ENCODE assay signal across 8 cellular contexts in the genomic region with DNA sequence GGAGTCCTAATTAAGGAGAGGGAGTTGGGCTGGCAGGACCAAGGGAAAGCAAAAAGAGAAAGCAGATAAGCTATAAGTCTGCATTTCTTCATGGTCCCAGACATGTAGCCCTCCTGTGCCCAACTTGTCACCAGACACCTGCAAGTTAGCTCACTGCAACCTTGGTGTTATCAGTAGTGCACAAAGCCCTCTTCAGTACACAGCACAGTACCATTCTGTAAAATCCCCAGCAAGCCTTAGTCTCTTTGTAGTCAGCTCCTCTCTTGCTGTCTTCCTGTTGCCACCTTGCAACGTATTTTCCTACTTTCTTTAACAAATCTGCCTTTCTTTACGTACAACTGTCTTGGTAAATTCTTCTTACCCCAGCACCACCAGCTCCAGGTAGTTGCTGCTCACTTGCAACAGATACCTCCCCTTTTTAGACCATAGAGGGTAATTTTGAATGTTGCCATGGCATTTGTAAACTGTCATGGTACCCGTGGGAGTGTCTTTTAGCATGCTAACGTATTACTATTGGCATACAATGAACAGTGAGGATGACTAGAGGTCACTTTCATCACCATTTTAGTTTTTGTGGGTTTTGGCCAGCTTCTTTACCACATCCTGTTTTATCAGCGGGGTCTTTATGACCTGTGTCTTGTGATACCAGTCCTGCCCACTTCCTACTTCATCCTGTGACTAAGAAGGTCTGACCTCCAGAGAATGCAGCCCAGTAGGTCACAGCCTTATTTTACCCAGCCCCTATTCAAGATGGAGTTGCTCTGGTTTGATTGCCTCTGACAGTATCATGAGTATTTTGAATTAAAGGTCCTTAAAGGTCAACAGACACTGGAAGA. TPM values are rescaled to one million over a fixed set of nuclear protein-coding genes. Genes with fewer than 3 reads are reported as not detected.
DNase-seq lines count a peak whose midpoint lies in the region; ATAC-seq and TF ChIP-seq lines count a peak whose summit lies in the region.

No MANE protein-coding gene starts in this region.

- in situ Hi-C loops in IMR-90 (cut with MboI; ENCODE audit: low sequenced_read_pairs), result no loop called here

- intact Hi-C loops in IMR-90 (cut with micrococcal nuclease) (no loop called here), left ventricle myocardium inferior (cut with micrococcal nuclease) (no loop called here)

- no peaks in the 10 kb centered on the region for H3K9me1 ChIP-seq in IMR-90 (ENCODE audit: insufficient read depth, low read length)

- H3K27me3 ChIP-seq in IMR-90 (ENCODE audit: control insufficient read depth, insufficient read depth, low read length) (peaks cover 2% of the 10 kb centered on the region; the same call in 1 of the 2 replicates), left ventricle myocardium inferior (ENCODE audit: low read depth) (no peaks in the 10 kb centered on the region)

- no peak overlapping the region for H2AK5ac ChIP-seq in IMR-90 (ENCODE audit: low read depth, low read length)

- dilution Hi-C loops in IMR-90 (cut with HindIII; ENCODE audit: low sequenced_read_pairs, unreplicated experiment), result no loop called here

- no peak for TF ChIP-seq POLR2A in IMR-90 (IDR thresholded peaks at IDR 0.05; ENCODE audit: low read depth, low read length)

- H3K4me3 ChIP-seq in IMR-90 (ENCODE audit: insufficient read depth, low read depth, low read length), result no peak overlapping the region
- H3K4me3 ChIP-seq in left ventricle myocardium inferior, result no peak overlapping the region

- no peak overlapping the region for H2BK120ac ChIP-seq in IMR-90 (ENCODE audit: low read depth, low read length)

- no peak overlapping the region for H3K18ac ChIP-seq in IMR-90 (ENCODE audit: low read depth, low read length)

- no peak overlapping the region for H4K8ac ChIP-seq in IMR-90 (ENCODE audit: low read depth in 2 of 2, low read length in 2 of 2)

- H2BK20ac ChIP-seq in IMR-90 (ENCODE audit: low read depth, low read length), result no peak overlapping the region

- no peak overlapping the region for H2BK15ac ChIP-seq in IMR-90 (ENCODE audit: low read depth, low read length)

- H2AK9ac ChIP-seq in IMR-90 (replicated peaks; ENCODE audit: low read depth, low read length, poor library complexity), result no peak overlapping the region

- H3K9me3 ChIP-seq in IMR-90 (ENCODE audit: control insufficient read depth, insufficient read depth, low read length), result peaks cover 2% of the 10 kb centered on the region; the same call in 1 of the 2 replicates
- H3K9me3 ChIP-seq in left ventricle myocardium inferior (replicated peaks), result no peaks in the 10 kb centered on the region

- no peak overlapping the region for H3K9ac ChIP-seq in IMR-90 (ENCODE audit: low read depth, low read length)

- H3K4ac ChIP-seq in IMR-90 (ENCODE audit: low read depth, low read length), result no peak overlapping the region

- no peak overlapping the region for H3K23ac ChIP-seq in IMR-90 (ENCODE audit: low read depth, low read length)

- no peak for TF ChIP-seq RAD21 in IMR-90 (IDR thresholded peaks at IDR 0.05; ENCODE audit: low read length)

- no peaks in the 10 kb centered on the region for H3K79me1 ChIP-seq in IMR-90 (ENCODE audit: low read depth in 1 of 2, low read length in 2 of 2)

- DNase-seq in ELR (ENCODE audit: low read depth) (peak; percentile 79), IMR-90 (peak; percentile 43), dermis microvascular lymphatic vessel endothelial cell (ENCODE audit: low read depth in 2 of 2) (peak; percentile 38 to 52), NCI-H82 treated with DMSO at 0.1 percent for 48 hours (lab: John Stamatoyannopoulos, UW; ENCODE audit: unreplicated experiment) (no peak), activated gamma-delta T cell treated with Interleukin-2 at 50 U/mL for 16 hours (no peak), left ventricle myocardium inferior (no peak), ecto neural progenitor cell (ENCODE audit: low spot score) (no peak)

- no peak overlapping the region for H4K91ac ChIP-seq in IMR-90 (ENCODE audit: insufficient read depth, low read depth, low read length)

- H3K56ac ChIP-seq in IMR-90 (ENCODE audit: extremely low read depth, insufficient read depth, low read length), result no peak overlapping the region

- H2AFZ ChIP-seq in IMR-90 (replicated peaks; ENCODE audit: low read length, poor library complexity), result no peak overlapping the region

- CTCF ChIA-PET in IMR-90 (lab: Yijun Ruan, JAX), result no interaction called here

- H3K4me2 ChIP-seq in IMR-90 (ENCODE audit: low read depth, low read length), result no peak overlapping the region

- no peak overlapping the region for H2BK5ac ChIP-seq in IMR-90 (ENCODE audit: low read depth, low read length, poor library complexity, severe bottlenecking)

- ATAC-seq in GM21576 (IDR thresholded peaks at IDR 0.05; ENCODE audit: unreplicated experiment) (peak; percentile 86), IMR-90 (ENCODE audit: low read depth) (no peak)

- 14% methylated on average over 1 of the region's 5 CpGs; no CpG with 5 or more reads in 1 of the 2 experiments for WGBS in IMR-90 (ENCODE audit: extremely low coverage in 2 of 2, insufficient read length in 1 of 2), 2 experiments

- H3K27ac ChIP-seq in IMR-90 (ENCODE audit: insufficient read depth, low read length) (no peak overlapping the region), left ventricle myocardium inferior (replicated peaks) (no peak overlapping the region)

- TF ChIP-seq CTCF in IMR-90 (conservative IDR thresholded peaks at IDR 0.05; ENCODE audit: low read depth, low read length) (no peak), left ventricle myocardium inferior (IDR thresholded peaks at IDR 0.05; ENCODE audit: borderline replicate concordance) (no peak)

- no peak overlapping the region for H4K5ac ChIP-seq in IMR-90 (ENCODE audit: low read depth, low read length)

- H3K4me1 ChIP-seq in IMR-90 (ENCODE audit: control insufficient read depth, insufficient read depth, low read length), result no peaks in the 10 kb centered on the region
- no peaks in the 10 kb centered on the region for H3K4me1 ChIP-seq in left ventricle myocardium inferior

- no peaks in the 10 kb centered on the region for H4K20me1 ChIP-seq in IMR-90 (ENCODE audit: insufficient read depth, low read length)

- H3K14ac ChIP-seq in IMR-90 (replicated peaks; ENCODE audit: low read depth, low read length), result no peak overlapping the region

- POLR2A ChIA-PET in IMR-90 (lab: Charles Lee; ENCODE audit: unreplicated experiment), result no interaction called here

- BruUV-seq in IMR-90 (replicated peaks; lab: Mats Ljungman, UMichigan), result no TSS peak

- no peaks in the 10 kb centered on the region for H3K36me3 ChIP-seq in IMR-90 (ENCODE audit: control insufficient read depth, insufficient read depth, low read length)
- H3K36me3 ChIP-seq in left ventricle myocardium inferior, result no peaks in the 10 kb centered on the region

TF ChIP-seq in IMR-90, 13 proteins besides CTCF, POLR2A, EP300 and RAD21:
- no peak for TF ChIP-seq FOS (IDR thresholded peaks at IDR 0.05; ENCODE audit: low read depth, low read length)
- TF ChIP-seq CHD1 (IDR thresholded peaks at IDR 0.05; ENCODE audit: low read depth, low read length), result no peak
- TF ChIP-seq, protein P1, sequence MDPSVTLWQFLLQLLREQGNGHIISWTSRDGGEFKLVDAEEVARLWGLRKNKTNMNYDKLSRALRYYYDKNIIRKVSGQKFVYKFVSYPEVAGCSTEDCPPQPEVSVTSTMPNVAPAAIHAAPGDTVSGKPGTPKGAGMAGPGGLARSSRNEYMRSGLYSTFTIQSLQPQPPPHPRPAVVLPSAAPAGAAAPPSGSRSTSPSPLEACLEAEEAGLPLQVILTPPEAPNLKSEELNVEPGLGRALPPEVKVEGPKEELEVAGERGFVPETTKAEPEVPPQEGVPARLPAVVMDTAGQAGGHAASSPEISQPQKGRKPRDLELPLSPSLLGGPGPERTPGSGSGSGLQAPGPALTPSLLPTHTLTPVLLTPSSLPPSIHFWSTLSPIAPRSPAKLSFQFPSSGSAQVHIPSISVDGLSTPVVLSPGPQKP (IDR thresholded peaks at IDR 0.05; ENCODE audit: borderline replicate concordance, low read depth, low read length), result no peak
- TF ChIP-seq NFE2L2 (IDR thresholded peaks at IDR 0.05; ENCODE audit: low read depth, low read length), result no peak
- TF ChIP-seq CEBPB (IDR thresholded peaks at IDR 0.05; ENCODE audit: low read depth, low read length), result no peak
- no peak for TF ChIP-seq SMC3 (IDR thresholded peaks at IDR 0.05; ENCODE audit: low read depth, low read length)
- TF ChIP-seq BHLHE40 (IDR thresholded peaks at IDR 0.05; ENCODE audit: low read depth, low read length), result no peak
- TF ChIP-seq RCOR1 (IDR thresholded peaks at IDR 0.05; ENCODE audit: insufficient replicate concordance, low read length), result no peak
- TF ChIP-seq MAZ (IDR thresholded peaks at IDR 0.05; ENCODE audit: borderline replicate concordance, low read depth, low read length), result no peak
- TF ChIP-seq RFX5 (IDR thresholded peaks at IDR 0.05; ENCODE audit: low read depth, low read length), result no peak
- no peak for TF ChIP-seq MAFK (IDR thresholded peaks at IDR 0.05; ENCODE audit: low read depth, low read length)
- no peak for TF ChIP-seq MXI1 (IDR thresholded peaks at IDR 0.05; ENCODE audit: borderline replicate concordance, low read depth, low read length)

RNA-seq across cellular contexts. Expression of gene AP1S2, which starts 28.3 kb away (rescaled TPM):
- total RNA-seq in IMR-90 (2012; rRNA removed), result 28.3 and 117 TPM in 2 replicates
- 34.0 and 46.5 TPM in 2 replicates for polyA plus RNA-seq in IMR-90 (2012; rRNA removed)
- polyA plus RNA-seq in IMR-90 (2012; cell fraction: cytosol; rRNA removed), result 7.5 and 13.6 TPM in 2 replicates
- polyA plus RNA-seq in IMR-90 (2012; cell fraction: nucleus; rRNA removed; ENCODE audit: low replicate concordance), result 3.2 and 16.1 TPM in 2 replicates
- 71.7 and 82.2 TPM in 2 replicates for total RNA-seq in dermis microvascular lymphatic vessel endothelial cell
- total RNA-seq in left ventricle myocardium inferior, result 143 TPM

Comparison
In these comparisons a context has a peak if more than half of its experiments do, and no peak if none do; other contexts are left out.
1. DNase-seq: peak in ELR (single experiment), IMR-90 (single experiment) and dermis microvascular lymphatic vessel endothelial cell (2 of 2); none in NCI-H82 treated with DMSO at 0.1 percent for 48 hours (single experiment), activated gamma-delta T cell treated with Interleukin-2 at 50 U/mL for 16 hours (single experiment), left ventricle myocardium inferior (single experiment) and ecto neural progenitor cell (single experiment).